Comparison of ENCODE assay signal across 15 cellular contexts in the genomic region with DNA sequence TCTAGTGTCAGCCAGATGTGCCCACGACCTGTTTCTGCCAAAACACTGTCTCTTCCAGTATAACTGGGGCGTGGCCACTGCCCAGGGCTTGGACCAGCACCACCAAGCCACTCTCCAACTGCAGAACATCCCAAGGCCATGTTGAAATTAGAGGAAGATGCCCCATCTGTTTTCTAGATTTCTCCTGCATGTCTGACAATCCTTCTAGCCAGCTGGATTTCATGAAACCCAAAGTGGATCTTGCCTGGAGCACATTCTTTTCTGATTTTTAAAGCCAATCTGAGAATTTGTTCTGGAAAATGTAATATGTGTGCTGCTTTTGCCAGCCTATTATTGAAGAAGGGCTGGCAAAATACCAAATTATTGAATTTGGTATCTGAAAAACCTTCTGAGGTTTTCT.
DNase-seq lines count a peak whose midpoint lies in the region; ATAC-seq and TF ChIP-seq lines count a peak whose summit lies in the region.
"Had no signal": no experiment of that assay in that cellular context is flagged by ENCODE, and none has a peak within 500 bp of the region (broad histone marks: within the 10 kb centered on the region; RNA-seq: fewer than 3 reads in every experiment).

No MANE protein-coding gene starts in this region.

- no CpG with 5 or more reads among the region's 2 CpGs for WGBS in trophoblast cell (ENCODE audit: extremely low coverage, insufficient coverage, insufficient read length)
- 54 to 76% (median 75%) methylated on average over 2 of the region's 2 CpGs for WGBS in spleen, 5 donors

- H4K91ac ChIP-seq in trophoblast cell (ENCODE audit: low read depth, low read length), result no peak overlapping the region

- H3K9me3 Mint-ChIP-seq in natural killer cell, result no peaks in the 10 kb centered on the region

- no peaks in the 10 kb centered on the region for H3K36me3 Mint-ChIP-seq in natural killer cell

- H2BK120ac ChIP-seq in trophoblast cell (ENCODE audit: insufficient read depth, low read length, poor library complexity), result no peak overlapping the region

- no peak for TF ChIP-seq POLR2A in spleen (IDR thresholded peaks at IDR 0.05)

- H3K18ac ChIP-seq in trophoblast cell (ENCODE audit: low read length), result no peak overlapping the region

- H3K79me1 ChIP-seq in trophoblast cell (ENCODE audit: low read length), result no peaks in the 10 kb centered on the region

- peaks cover 84 to 89% of the 10 kb centered on the region in 2 donors for H3K4me1 Mint-ChIP-seq in natural killer cell

- H3K4me2 ChIP-seq in trophoblast cell (ENCODE audit: low read length), result no peak overlapping the region
- H3K4me2 ChIP-seq: GM23338 had no signal

- H3K27ac Mint-ChIP-seq in natural killer cell, result no peak overlapping the region
- H3K27ac Mint-ChIP-seq: CD4-positive, alpha-beta T cell; GM23338 had no signal

- H2AK5ac ChIP-seq in trophoblast cell (ENCODE audit: low read length), result no peak overlapping the region

- H3K79me2 ChIP-seq in trophoblast cell (ENCODE audit: control insufficient read depth, insufficient read depth, low read length, poor library complexity), result no peaks in the 10 kb centered on the region

- H3K4me1 ChIP-seq in trophoblast cell (ENCODE audit: control insufficient read depth in 1 of 2, insufficient read depth in 2 of 2, low read length in 2 of 2) (no peaks in the 10 kb centered on the region), spleen (peaks cover 0 to 18% (median 4%) of the 10 kb centered on the region in 6 donors)
- H3K4me1 ChIP-seq: Caco-2 had no signal

- H3K27me3 Mint-ChIP-seq in natural killer cell (ENCODE audit: low read depth in 2 of 2), result no peaks in the 10 kb centered on the region
- H3K27me3 Mint-ChIP-seq: CD4-positive, alpha-beta T cell had no signal

- H3K36me3 ChIP-seq in trophoblast cell (ENCODE audit: control insufficient read depth in 1 of 2, insufficient read depth in 2 of 2, low read length in 2 of 2) (no peaks in the 10 kb centered on the region), spleen (no peaks in the 10 kb centered on the region)

- no peak overlapping the region for H3K4ac ChIP-seq in trophoblast cell (ENCODE audit: low read depth, low read length)

- H3K9ac ChIP-seq in trophoblast cell (ENCODE audit: low read length), result no peak overlapping the region

- intact Hi-C loops in natural killer cell (cut with micrococcal nuclease), result no loop called here
- intact Hi-C loops in spleen (cut with DNase I; ENCODE audit: low total_unique reads), result no loop called here

- H2BK12ac ChIP-seq in trophoblast cell (ENCODE audit: low read length), result no peak overlapping the region

- no peak overlapping the region for H3K4me3 Mint-ChIP-seq in natural killer cell
- H3K4me3 Mint-ChIP-seq: CD4-positive, alpha-beta T cell; GM23338 had no signal

- H3K27ac ChIP-seq in trophoblast cell (ENCODE audit: low read depth, low read length), result no peak overlapping the region
- H3K27ac ChIP-seq in spleen, result peak overlapping the region in 1 of 8 donors; percentile 13
- H3K27ac ChIP-seq: C4-2B, HL-60 had no signal

- H3K14ac ChIP-seq in trophoblast cell (ENCODE audit: low read length), result no peak overlapping the region

- H3K23ac ChIP-seq in trophoblast cell (ENCODE audit: low read length), result no peak overlapping the region

- DNase-seq in AG10803 (ENCODE audit: low read depth) (peak; percentile 18), RPMI7951 (ENCODE audit: low read depth) (peak; percentile 34), epidermal melanocyte (ENCODE audit: insufficient read length, low spot score) (peak; percentile 28), trophoblast cell (peak; percentile 21 to 70), natural killer cell (no peak), spleen (no peak)
- DNase-seq: 8988T; AML-193; Caco-2; CD4-positive, alpha-beta T cell; H7 had no signal

- H3K27me3 ChIP-seq in trophoblast cell (ENCODE audit: insufficient read depth, low read length) (no peaks in the 10 kb centered on the region), spleen (replicated peaks in 1 of 7) (no peaks in the 10 kb centered on the region)

- no peak for TF ChIP-seq CTCF in AG10803 (conservative IDR thresholded peaks at IDR 0.05; ENCODE audit: low read length)
- no peak for TF ChIP-seq CTCF in natural killer cell (IDR thresholded peaks at IDR 0.05)
- TF ChIP-seq CTCF in spleen (IDR thresholded peaks at IDR 0.05 in 8 of 11, conservative IDR thresholded peaks at IDR 0.05 in 3 of 11), result no peak

- no peak for ATAC-seq in natural killer cell
- no peak for ATAC-seq in GM19455 (IDR thresholded peaks at IDR 0.05; ENCODE audit: unreplicated experiment)
- ATAC-seq: GM23338 had no signal

- no peak overlapping the region for H4K8ac ChIP-seq in trophoblast cell (ENCODE audit: low read depth, low read length)

- no peak overlapping the region for H4K12ac ChIP-seq in trophoblast cell (ENCODE audit: low read depth, low read length)

- no peak overlapping the region for H3K4me3 ChIP-seq in AG10803 (ENCODE audit: low read length)
- H3K4me3 ChIP-seq in trophoblast cell (ENCODE audit: low read depth, low read length), result no peak overlapping the region
- H3K4me3 ChIP-seq in spleen, result no peak overlapping the region
- H3K4me3 ChIP-seq: GM23338 had no signal

- no peak overlapping the region for H2BK5ac ChIP-seq in trophoblast cell (ENCODE audit: low read depth, low read length, poor library complexity)

- H3K9me3 ChIP-seq in trophoblast cell (ENCODE audit: insufficient read depth, low read depth, low read length), result peaks cover 2% of the 10 kb centered on the region
- H3K9me3 ChIP-seq in spleen, result peaks cover 0 to 15% (median 6%) of the 10 kb centered on the region in 8 donors
- H3K9me3 ChIP-seq: Caco-2 had no signal

- no peak overlapping the region for H2AFZ ChIP-seq in trophoblast cell (ENCODE audit: insufficient read depth, low read length, poor library complexity)
- H2AFZ ChIP-seq: GM23338 had no signal

Comparison
In these comparisons a context has a peak if more than half of its experiments do, and no peak if none do; other contexts are left out.
1. DNase-seq: peak in AG10803 (single experiment), RPMI7951 (single experiment), epidermal melanocyte (single experiment) and trophoblast cell (2 of 2); none in natural killer cell (single experiment) and spleen (single experiment).